ENCODE assay signal across 1 cellular context in the genomic region with DNA sequence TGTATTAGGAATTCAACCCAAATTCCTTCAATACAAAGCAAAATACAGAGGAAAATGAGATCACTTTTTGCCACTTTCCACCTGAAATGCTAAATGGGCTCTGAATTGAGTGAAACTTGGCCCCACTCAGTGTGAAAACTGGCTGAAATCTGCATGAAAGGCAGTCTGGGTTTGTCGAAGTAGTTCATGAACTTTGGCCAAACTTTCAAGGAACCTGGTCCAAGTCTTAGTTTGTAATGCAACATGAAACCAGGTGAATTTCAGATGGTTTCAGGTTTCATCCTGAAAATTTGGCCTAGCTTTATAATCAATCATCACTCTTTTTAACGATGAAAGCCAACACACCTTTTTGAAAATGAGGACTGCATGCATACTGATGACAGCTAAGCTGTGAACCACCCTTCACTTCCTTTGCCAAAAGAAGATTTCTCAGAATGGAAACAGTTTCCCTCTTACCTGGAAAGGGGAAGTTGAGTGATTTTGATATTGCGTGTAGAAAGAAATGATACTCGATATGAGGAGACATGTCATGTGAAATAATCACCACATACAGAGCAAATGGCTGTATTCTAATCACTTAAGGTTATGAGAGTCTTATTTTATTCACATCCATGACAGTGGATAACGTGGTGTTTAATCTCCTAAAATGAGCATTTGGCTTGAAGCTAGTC.
A peak's percentile ranks its signal among the peaks of the same experiment; 100 is the strongest.
TF ChIP-seq lines count a peak whose summit lies in the region.

No MANE protein-coding gene starts in this region.

TF ChIP-seq in K562, 482 proteins besides CTCF, POLR2A, EP300 and RAD21 (continued from another document and continues in another):
- no peak for TF ChIP-seq MCM2 (IDR thresholded peaks at IDR 0.05; ENCODE audit: low read depth)
- no peak for TF ChIP-seq ZNF551 (CRISPR knock-in tag; IDR thresholded peaks at IDR 0.05)
- no peak for TF ChIP-seq SREBF1 (IDR thresholded peaks at IDR 0.05; ENCODE audit: borderline replicate concordance, low read depth, low read length)
- peak; percentile 46 for TF ChIP-seq STAT5A (IDR thresholded peaks at IDR 0.05; ENCODE audit: borderline replicate concordance, low read length)
- TF ChIP-seq, protein P1, sequence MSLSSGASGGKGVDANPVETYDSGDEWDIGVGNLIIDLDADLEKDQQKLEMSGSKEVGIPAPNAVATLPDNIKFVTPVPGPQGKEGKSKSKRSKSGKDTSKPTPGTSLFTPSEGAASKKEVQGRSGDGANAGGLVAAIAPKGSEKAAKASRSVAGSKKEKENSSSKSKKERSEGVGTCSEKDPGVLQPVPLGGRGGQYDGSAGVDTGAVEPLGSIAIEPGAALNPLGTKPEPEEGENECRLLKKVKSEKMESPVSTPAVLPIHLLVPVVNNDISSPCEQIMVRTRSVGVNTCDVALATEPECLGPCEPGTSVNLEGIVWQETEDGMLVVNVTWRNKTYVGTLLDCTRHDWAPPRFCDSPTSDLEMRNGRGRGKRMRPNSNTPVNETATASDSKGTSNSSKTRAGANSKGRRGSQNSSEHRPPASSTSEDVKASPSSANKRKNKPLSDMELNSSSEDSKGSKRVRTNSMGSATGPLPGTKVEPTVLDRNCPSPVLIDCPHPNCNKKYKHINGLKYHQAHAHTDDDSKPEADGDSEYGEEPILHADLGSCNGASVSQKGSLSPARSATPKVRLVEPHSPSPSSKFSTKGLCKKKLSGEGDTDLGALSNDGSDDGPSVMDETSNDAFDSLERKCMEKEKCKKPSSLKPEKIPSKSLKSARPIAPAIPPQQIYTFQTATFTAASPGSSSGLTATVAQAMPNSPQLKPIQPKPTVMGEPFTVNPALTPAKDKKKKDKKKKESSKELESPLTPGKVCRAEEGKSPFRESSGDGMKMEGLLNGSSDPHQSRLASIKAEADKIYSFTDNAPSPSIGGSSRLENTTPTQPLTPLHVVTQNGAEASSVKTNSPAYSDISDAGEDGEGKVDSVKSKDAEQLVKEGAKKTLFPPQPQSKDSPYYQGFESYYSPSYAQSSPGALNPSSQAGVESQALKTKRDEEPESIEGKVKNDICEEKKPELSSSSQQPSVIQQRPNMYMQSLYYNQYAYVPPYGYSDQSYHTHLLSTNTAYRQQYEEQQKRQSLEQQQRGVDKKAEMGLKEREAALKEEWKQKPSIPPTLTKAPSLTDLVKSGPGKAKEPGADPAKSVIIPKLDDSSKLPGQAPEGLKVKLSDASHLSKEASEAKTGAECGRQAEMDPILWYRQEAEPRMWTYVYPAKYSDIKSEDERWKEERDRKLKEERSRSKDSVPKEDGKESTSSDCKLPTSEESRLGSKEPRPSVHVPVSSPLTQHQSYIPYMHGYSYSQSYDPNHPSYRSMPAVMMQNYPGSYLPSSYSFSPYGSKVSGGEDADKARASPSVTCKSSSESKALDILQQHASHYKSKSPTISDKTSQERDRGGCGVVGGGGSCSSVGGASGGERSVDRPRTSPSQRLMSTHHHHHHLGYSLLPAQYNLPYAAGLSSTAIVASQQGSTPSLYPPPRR (CRISPR knock-in tag; IDR thresholded peaks at IDR 0.05; ENCODE audit: borderline replicate concordance), result no peak
- TF ChIP-seq, protein P2, sequence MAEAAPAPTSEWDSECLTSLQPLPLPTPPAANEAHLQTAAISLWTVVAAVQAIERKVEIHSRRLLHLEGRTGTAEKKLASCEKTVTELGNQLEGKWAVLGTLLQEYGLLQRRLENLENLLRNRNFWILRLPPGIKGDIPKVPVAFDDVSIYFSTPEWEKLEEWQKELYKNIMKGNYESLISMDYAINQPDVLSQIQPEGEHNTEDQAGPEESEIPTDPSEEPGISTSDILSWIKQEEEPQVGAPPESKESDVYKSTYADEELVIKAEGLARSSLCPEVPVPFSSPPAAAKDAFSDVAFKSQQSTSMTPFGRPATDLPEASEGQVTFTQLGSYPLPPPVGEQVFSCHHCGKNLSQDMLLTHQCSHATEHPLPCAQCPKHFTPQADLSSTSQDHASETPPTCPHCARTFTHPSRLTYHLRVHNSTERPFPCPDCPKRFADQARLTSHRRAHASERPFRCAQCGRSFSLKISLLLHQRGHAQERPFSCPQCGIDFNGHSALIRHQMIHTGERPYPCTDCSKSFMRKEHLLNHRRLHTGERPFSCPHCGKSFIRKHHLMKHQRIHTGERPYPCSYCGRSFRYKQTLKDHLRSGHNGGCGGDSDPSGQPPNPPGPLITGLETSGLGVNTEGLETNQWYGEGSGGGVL (CRISPR knock-in tag; IDR thresholded peaks at IDR 0.05), result no peak
- TF ChIP-seq ZNF696 (CRISPR knock-in tag; conservative IDR thresholded peaks at IDR 0.05), result no peak
- TF ChIP-seq MTA1 (IDR thresholded peaks at IDR 0.05; ENCODE audit: borderline replicate concordance), result 0 out of 2 replicates have a peak, but pooled peaks have one; percentile 11
- TF ChIP-seq, protein P3, sequence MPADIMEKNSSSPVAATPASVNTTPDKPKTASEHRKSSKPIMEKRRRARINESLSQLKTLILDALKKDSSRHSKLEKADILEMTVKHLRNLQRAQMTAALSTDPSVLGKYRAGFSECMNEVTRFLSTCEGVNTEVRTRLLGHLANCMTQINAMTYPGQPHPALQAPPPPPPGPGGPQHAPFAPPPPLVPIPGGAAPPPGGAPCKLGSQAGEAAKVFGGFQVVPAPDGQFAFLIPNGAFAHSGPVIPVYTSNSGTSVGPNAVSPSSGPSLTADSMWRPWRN (IDR thresholded peaks at IDR 0.05; ENCODE audit: low read depth), result no peak
- TF ChIP-seq YY1 (IDR thresholded peaks at IDR 0.05; ENCODE audit: borderline replicate concordance in 1 of 3, control insufficient read depth in 1 of 3, extremely low read depth in 1 of 3, insufficient read depth in 3 of 3, insufficient read length in 1 of 3, insufficient replicate concordance in 2 of 3, low read depth in 1 of 3, low read length in 2 of 3), result no peak
- TF ChIP-seq ATF1 (CRISPR knock-in tag; IDR thresholded peaks at IDR 0.05), result no peak
- TF ChIP-seq ATF1 (tag; IDR thresholded peaks at IDR 0.05), result no peak
- TF ChIP-seq FOXM1 (IDR thresholded peaks at IDR 0.05; ENCODE audit: low read depth), result no peak
- no peak for TF ChIP-seq FOXM1 (CRISPR knock-in tag; IDR thresholded peaks at IDR 0.05; ENCODE audit: low read depth)
- TF ChIP-seq CBX8 (IDR thresholded peaks at IDR 0.05; ENCODE audit: borderline replicate concordance, extremely low read depth, low read depth, low read length, poor library complexity, severe bottlenecking), result no peak
- peak; percentile 52; the same call in 1 of the 2 replicates for TF ChIP-seq SOX6 (IDR thresholded peaks at IDR 0.05)
- TF ChIP-seq, protein P4, sequence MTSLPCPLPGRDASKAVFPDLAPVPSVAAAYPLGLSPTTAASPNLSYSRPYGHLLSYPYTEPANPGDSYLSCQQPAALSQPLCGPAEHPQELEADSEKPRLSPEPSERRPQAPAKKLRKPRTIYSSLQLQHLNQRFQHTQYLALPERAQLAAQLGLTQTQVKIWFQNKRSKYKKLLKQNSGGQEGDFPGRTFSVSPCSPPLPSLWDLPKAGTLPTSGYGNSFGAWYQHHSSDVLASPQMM (CRISPR knock-in tag; IDR thresholded peaks at IDR 0.05), result no peak
- no peak for TF ChIP-seq ZNF583 (CRISPR knock-in tag; IDR thresholded peaks at IDR 0.05)
- TF ChIP-seq, protein P5, sequence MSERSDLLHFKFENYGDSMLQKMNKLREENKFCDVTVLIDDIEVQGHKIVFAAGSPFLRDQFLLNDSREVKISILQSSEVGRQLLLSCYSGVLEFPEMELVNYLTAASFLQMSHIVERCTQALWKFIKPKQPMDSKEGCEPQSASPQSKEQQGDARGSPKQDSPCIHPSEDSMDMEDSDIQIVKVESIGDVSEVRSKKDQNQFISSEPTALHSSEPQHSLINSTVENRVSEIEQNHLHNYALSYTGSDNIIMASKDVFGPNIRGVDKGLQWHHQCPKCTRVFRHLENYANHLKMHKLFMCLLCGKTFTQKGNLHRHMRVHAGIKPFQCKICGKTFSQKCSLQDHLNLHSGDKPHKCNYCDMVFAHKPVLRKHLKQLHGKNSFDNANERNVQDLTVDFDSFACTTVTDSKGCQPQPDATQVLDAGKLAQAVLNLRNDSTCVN (CRISPR knock-in tag; IDR thresholded peaks at IDR 0.05), result no peak
- TF ChIP-seq, protein P6, sequence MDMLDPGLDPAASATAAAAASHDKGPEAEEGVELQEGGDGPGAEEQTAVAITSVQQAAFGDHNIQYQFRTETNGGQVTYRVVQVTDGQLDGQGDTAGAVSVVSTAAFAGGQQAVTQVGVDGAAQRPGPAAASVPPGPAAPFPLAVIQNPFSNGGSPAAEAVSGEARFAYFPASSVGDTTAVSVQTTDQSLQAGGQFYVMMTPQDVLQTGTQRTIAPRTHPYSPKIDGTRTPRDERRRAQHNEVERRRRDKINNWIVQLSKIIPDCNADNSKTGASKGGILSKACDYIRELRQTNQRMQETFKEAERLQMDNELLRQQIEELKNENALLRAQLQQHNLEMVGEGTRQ (CRISPR knock-in tag; IDR thresholded peaks at IDR 0.05), result no peak
- TF ChIP-seq MXI1 (IDR thresholded peaks at IDR 0.05; ENCODE audit: low read depth, low read length), result no peak
- no peak for TF ChIP-seq CC2D1A (IDR thresholded peaks at IDR 0.05)
- peak; percentile 32; the same call in 1 of the 2 replicates for TF ChIP-seq SMARCE1 (IDR thresholded peaks at IDR 0.05)
- TF ChIP-seq ZNF77 (CRISPR knock-in tag; IDR thresholded peaks at IDR 0.05), result no peak
- TF ChIP-seq DPF2 (IDR thresholded peaks at IDR 0.05), result no peak
- TF ChIP-seq MCM7 (IDR thresholded peaks at IDR 0.05), result no peak
- TF ChIP-seq ZNF134 (CRISPR knock-in tag; conservative IDR thresholded peaks at IDR 0.05), result no peak
- no peak for TF ChIP-seq ZBTB1 (CRISPR knock-in tag; IDR thresholded peaks at IDR 0.05; ENCODE audit: borderline replicate concordance, low read depth)
- TF ChIP-seq, protein P7, sequence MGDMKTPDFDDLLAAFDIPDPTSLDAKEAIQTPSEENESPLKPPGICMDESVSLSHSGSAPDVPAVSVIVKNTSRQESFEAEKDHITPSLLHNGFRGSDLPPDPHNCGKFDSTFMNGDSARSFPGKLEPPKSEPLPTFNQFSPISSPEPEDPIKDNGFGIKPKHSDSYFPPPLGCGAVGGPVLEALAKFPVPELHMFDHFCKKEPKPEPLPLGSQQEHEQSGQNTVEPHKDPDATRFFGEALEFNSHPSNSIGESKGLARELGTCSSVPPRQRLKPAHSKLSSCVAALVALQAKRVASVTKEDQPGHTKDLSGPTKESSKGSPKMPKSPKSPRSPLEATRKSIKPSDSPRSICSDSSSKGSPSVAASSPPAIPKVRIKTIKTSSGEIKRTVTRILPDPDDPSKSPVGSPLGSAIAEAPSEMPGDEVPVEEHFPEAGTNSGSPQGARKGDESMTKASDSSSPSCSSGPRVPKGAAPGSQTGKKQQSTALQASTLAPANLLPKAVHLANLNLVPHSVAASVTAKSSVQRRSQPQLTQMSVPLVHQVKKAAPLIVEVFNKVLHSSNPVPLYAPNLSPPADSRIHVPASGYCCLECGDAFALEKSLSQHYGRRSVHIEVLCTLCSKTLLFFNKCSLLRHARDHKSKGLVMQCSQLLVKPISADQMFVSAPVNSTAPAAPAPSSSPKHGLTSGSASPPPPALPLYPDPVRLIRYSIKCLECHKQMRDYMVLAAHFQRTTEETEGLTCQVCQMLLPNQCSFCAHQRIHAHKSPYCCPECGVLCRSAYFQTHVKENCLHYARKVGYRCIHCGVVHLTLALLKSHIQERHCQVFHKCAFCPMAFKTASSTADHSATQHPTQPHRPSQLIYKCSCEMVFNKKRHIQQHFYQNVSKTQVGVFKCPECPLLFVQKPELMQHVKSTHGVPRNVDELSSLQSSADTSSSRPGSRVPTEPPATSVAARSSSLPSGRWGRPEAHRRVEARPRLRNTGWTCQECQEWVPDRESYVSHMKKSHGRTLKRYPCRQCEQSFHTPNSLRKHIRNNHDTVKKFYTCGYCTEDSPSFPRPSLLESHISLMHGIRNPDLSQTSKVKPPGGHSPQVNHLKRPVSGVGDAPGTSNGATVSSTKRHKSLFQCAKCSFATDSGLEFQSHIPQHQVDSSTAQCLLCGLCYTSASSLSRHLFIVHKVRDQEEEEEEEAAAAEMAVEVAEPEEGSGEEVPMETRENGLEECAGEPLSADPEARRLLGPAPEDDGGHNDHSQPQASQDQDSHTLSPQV (IDR thresholded peaks at IDR 0.05), result 0 out of 2 replicates have a peak, but pooled peaks have one; percentile 36
- peak; percentile 13; the same call in 1 of the 2 replicates for TF ChIP-seq ATF7 (IDR thresholded peaks at IDR 0.05)
